8 cellular contexts compared by ENCODE assay signal in the genomic region with DNA sequence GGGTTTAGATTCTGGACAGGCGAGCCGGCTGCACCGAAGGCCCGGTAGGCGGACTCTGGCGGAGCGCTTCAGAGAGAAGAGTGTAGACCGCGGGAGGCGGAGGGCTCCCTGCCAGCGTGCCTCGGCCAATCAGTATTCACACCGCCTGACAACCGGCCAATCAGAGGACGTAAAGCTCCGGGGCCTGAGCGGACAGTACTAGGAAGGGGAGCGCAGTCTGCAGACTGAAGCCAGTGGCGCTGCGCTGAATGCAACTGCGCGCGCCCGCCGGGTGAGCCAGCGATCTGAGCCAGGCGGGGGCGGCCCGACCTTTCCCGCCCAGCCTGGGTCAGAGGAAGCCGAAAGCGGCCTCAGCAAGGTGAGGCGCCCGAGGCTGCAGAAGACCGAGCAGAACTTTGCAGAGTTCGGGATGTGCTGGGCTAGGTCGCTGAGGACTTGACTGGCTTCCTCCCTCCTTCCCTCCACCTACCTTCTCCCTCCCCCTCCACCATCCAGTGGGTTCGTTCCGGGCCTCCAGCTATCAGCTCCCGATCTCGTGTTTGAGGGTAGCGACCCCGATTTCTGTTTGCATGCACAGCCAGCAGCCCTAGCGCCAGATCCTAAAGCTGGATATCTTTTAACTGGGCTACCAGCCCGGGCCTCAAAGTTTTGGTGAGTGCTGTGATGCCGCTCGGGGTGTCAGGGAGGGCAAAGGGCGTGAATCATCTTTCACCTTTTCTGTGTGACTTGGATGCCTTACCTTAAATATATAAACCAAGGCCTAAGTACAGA. TPM values are rescaled to one million over a fixed set of nuclear protein-coding genes. Genes with fewer than 3 reads are reported as not detected.
DNase-seq lines count a peak whose midpoint lies in the region; ATAC-seq and TF ChIP-seq lines count a peak whose summit lies in the region.

DMRT2 (plus strand) TSS at position 233 of the 771 bp plus-strand sequence. CDS start 1,257 bp downstream, outside the sequence.

- H3K9me3 Mint-ChIP-seq in activated T-helper 17 cell treated with anti-CD3 and anti-CD28 coated beads, Interleukin-2, amount 50 U/mL, for 72 hours: no peaks in the 10 kb centered on the region
- H3K9me3 Mint-ChIP-seq in nephron progenitor cell: peaks cover 53% of the 10 kb centered on the region

- H3K4me3 Mint-ChIP-seq in activated T-helper 17 cell treated with anti-CD3 and anti-CD28 coated beads, Interleukin-2, amount 50 U/mL, for 72 hours: peak within 1 kb of the TSS; percentile 84
- H3K4me3 Mint-ChIP-seq in nephron progenitor cell: peak within 1 kb of the TSS; percentile 76

- H3K27me3 ChIP-seq in gastroesophageal sphincter (peaks cover 100% of the 10 kb centered on the region), hepatocyte (no peaks in the 10 kb centered on the region)

- H3K79me2 ChIP-seq in hepatocyte: no peaks in the 10 kb centered on the region

- no peaks in the 10 kb centered on the region for H4K20me1 ChIP-seq in hepatocyte (ENCODE audit: insufficient read depth, poor library complexity, severe bottlenecking)

- H3K9me3 ChIP-seq in gastroesophageal sphincter (no peaks in the 10 kb centered on the region), hepatocyte (ENCODE audit: low read depth) (no peaks in the 10 kb centered on the region)

- DNase-seq in C1 segment of cervical spinal cord (lab: John Stamatoyannopoulos, UW): peak in 13 of 14 donors; percentile 30 to 91 (median 85)
- peak; percentile 95 for DNase-seq in NCI-H1105 (lab: John Stamatoyannopoulos, UW)
- DNase-seq in nephron progenitor cell: peak; percentile 86
- DNase-seq in NOMO-1 treated with dmso at 0.1 percent for 144 hours (lab: John Stamatoyannopoulos, UW; ENCODE audit: unreplicated experiment): no peak
- no peak for DNase-seq in hepatocyte (ENCODE audit: low spot score)

- no peaks in the 10 kb centered on the region for H3K9me2 ChIP-seq in hepatocyte (replicated peaks; ENCODE audit: insufficient read depth)

- ATAC-seq in GM19395 (IDR thresholded peaks at IDR 0.05; ENCODE audit: unreplicated experiment): peak; percentile 72
- peak; percentile 78 for ATAC-seq in activated T-helper 17 cell treated with anti-CD3 and anti-CD28 coated beads, Interleukin-2, amount 50 U/mL, for 72 hours (replicated peaks)
- peak; percentile 90 for ATAC-seq in gastroesophageal sphincter

- WGBS in gastroesophageal sphincter (ENCODE audit: low coverage in 1 of 2), 2 donors: 0% methylated on average over 3 of the region's 48 CpGs; no CpG with 5 or more reads in 1 of the 2 donors
- WGBS in hepatocyte (ENCODE audit: low lambda C conversion rate, missing lambda C conversion rate): 91% methylated on average over 41 of the region's 48 CpGs

- peaks cover 0 to 79% (median 33%) of the 10 kb centered on the region in 3 donors for H3K4me1 ChIP-seq in gastroesophageal sphincter
- H3K4me1 ChIP-seq in hepatocyte (ENCODE audit: insufficient read depth): no peaks in the 10 kb centered on the region

- TF ChIP-seq POLR2A in gastroesophageal sphincter (IDR thresholded peaks at IDR 0.05): no peak

- peaks cover 74% of the 10 kb centered on the region for H3K27me3 Mint-ChIP-seq in activated T-helper 17 cell treated with anti-CD3 and anti-CD28 coated beads, Interleukin-2, amount 50 U/mL, for 72 hours
- peaks cover 96% of the 10 kb centered on the region for H3K27me3 Mint-ChIP-seq in nephron progenitor cell (ENCODE audit: low read depth, poor library complexity)

- H3K36me3 ChIP-seq in gastroesophageal sphincter (no peaks in the 10 kb centered on the region), hepatocyte (replicated peaks; ENCODE audit: insufficient read depth, low read depth) (no peaks in the 10 kb centered on the region)

- TF ChIP-seq EP300 in gastroesophageal sphincter (IDR thresholded peaks at IDR 0.05): no peak

- no peak within 1 kb of the TSS for H2AFZ ChIP-seq in hepatocyte

- H3K27ac ChIP-seq in gastroesophageal sphincter: peak within 1 kb of the TSS in 1 of 4 donors; percentile 35
- no peak within 1 kb of the TSS for H3K27ac ChIP-seq in hepatocyte

- no peak within 1 kb of the TSS for H3K27ac Mint-ChIP-seq in activated T-helper 17 cell treated with anti-CD3 and anti-CD28 coated beads, Interleukin-2, amount 50 U/mL, for 72 hours
- H3K27ac Mint-ChIP-seq in nephron progenitor cell: no peak within 1 kb of the TSS

- no peak for TF ChIP-seq CTCF in gastroesophageal sphincter (IDR thresholded peaks at IDR 0.05)
- TF ChIP-seq CTCF in nephron progenitor cell (IDR thresholded peaks at IDR 0.05): no peak
- TF ChIP-seq CTCF in hepatocyte (IDR thresholded peaks at IDR 0.05; ENCODE audit: poor library complexity): no peak

- peaks cover 11% of the 10 kb centered on the region for H3K36me3 Mint-ChIP-seq in activated T-helper 17 cell treated with anti-CD3 and anti-CD28 coated beads, Interleukin-2, amount 50 U/mL, for 72 hours (ENCODE audit: low read depth)
- no peaks in the 10 kb centered on the region for H3K36me3 Mint-ChIP-seq in nephron progenitor cell (ENCODE audit: low read depth)

- H3K4me3 ChIP-seq in gastroesophageal sphincter (peak within 1 kb of the TSS in 1 of 2 donors; percentile 31), hepatocyte (no peak within 1 kb of the TSS)

- no peak within 1 kb of the TSS for H3K4me2 ChIP-seq in hepatocyte

- H3K4me1 Mint-ChIP-seq in activated T-helper 17 cell treated with anti-CD3 and anti-CD28 coated beads, Interleukin-2, amount 50 U/mL, for 72 hours: peaks cover 24% of the 10 kb centered on the region
- H3K4me1 Mint-ChIP-seq in nephron progenitor cell: peaks cover 40% of the 10 kb centered on the region

RNA-seq across cellular contexts. Expression of gene DMRT2, which starts in this region (rescaled TPM):
- total RNA-seq in activated T-helper 17 cell treated with anti-CD3 and anti-CD28 coated beads, Interleukin-2, amount 50 U/mL, for 72 hours: not detected
- total RNA-seq in gastroesophageal sphincter (1 to 10 TPM in 1 of 4 donors, under 1 TPM in 2, not detected in 1; 0.58 to 1.6 (median 0.62) TPM), hepatocyte (not detected in 2 replicates)
- not detected in 2 replicates for polyA plus RNA-seq in hepatocyte

Comparison
In these comparisons a context has a peak if more than half of its experiments do, and no peak if none do; other contexts are left out.
1. Peak in ATAC-seq in activated T-helper 17 cell treated with anti-CD3 and anti-CD28 coated beads, Interleukin-2, amount 50 U/mL, for 72 hours; RNA of the gene not detected or under 1 TPM.
2. DNase-seq: peak in C1 segment of cervical spinal cord (13 of 14), NCI-H1105 (single experiment) and nephron progenitor cell (single experiment); none in NOMO-1 treated with dmso at 0.1 percent for 144 hours (single experiment) and hepatocyte (single experiment).
3. Peak in every context shown above with its lines, with median percentiles within 50 percentile points of each other: ATAC-seq.